In genomic region chr20:59752101-59752586, GRCh38 we compare ENCODE assay signal across 1 cellular context.
TF ChIP-seq lines count a peak whose summit lies in the region.

No MANE protein-coding gene starts in this region.

TF ChIP-seq in GM23338, 12 proteins besides CTCF, POLR2A, EP300 and RAD21 (continued from another document):
- no peak for TF ChIP-seq REST (IDR thresholded peaks at IDR 0.05; ENCODE audit: unreplicated experiment)
TF ChIP-seq in GM23338: peak in this region for 0.
